15 cellular contexts compared by ENCODE assay signal in genomic region chr18:26071725-26072124, GRCh38. TPM values are rescaled to one million over a fixed set of nuclear protein-coding genes. Genes with fewer than 3 reads are reported as not detected.
DNase-seq lines count a peak whose midpoint lies in the region; ATAC-seq and TF ChIP-seq lines count a peak whose summit lies in the region.
"Had no signal": no experiment of that assay in that cellular context is flagged by ENCODE, and none has a peak within 500 bp of the region (broad histone marks: within the 10 kb centered on the region; RNA-seq: fewer than 3 reads in every experiment).

No MANE protein-coding gene starts in this region.

- in situ Hi-C loops in GM13976 (cut with MboI; ENCODE audit: low sequenced_read_pairs, unreplicated experiment): no loop called here

- no peaks in the 10 kb centered on the region for H3K27me3 Mint-ChIP-seq in WTC11 (ENCODE audit: low read depth)
- no peaks in the 10 kb centered on the region for H3K27me3 Mint-ChIP-seq in stimulated activated memory B cell treated with anti-CD40 and anti-IgM and Interleukin-4, amounts not matched to agents 10 μg/mL and 1 μg/mL and 100 μg/mL, for 72 hours

- peak overlapping the region; percentile 55; the same call in 1 of the 2 replicates for H3K27ac Mint-ChIP-seq in WTC11
- peak overlapping the region; percentile 23 for H3K27ac Mint-ChIP-seq in stimulated activated memory B cell treated with anti-CD40 and anti-IgM and Interleukin-4, amounts not matched to agents 10 μg/mL and 1 μg/mL and 100 μg/mL, for 72 hours

- H3K4me1 Mint-ChIP-seq in WTC11: no peaks in the 10 kb centered on the region
- peaks cover 36% of the 10 kb centered on the region for H3K4me1 Mint-ChIP-seq in stimulated activated memory B cell treated with anti-CD40 and anti-IgM and Interleukin-4, amounts not matched to agents 10 μg/mL and 1 μg/mL and 100 μg/mL, for 72 hours

- ATAC-seq in WTC11: no peak
- no peak for ATAC-seq in stimulated activated memory B cell treated with anti-CD40 and anti-IgM and Interleukin-4, amounts not matched to agents 10 μg/mL and 1 μg/mL and 100 μg/mL, for 72 hours
- no peak for ATAC-seq in GM21526 (IDR thresholded peaks at IDR 0.05; ENCODE audit: low FRiP score, unreplicated experiment)
- ATAC-seq: PC-3 had no signal

- no peak overlapping the region for H3K4me3 ChIP-seq in choroid plexus epithelial cell (ENCODE audit: low read depth, low read length)
- H3K4me3 ChIP-seq: HAP-1, SJCRH30 had no signal

- H3K4me3 Mint-ChIP-seq in WTC11: no peak overlapping the region
- no peak overlapping the region for H3K4me3 Mint-ChIP-seq in stimulated activated memory B cell treated with anti-CD40 and anti-IgM and Interleukin-4, amounts not matched to agents 10 μg/mL and 1 μg/mL and 100 μg/mL, for 72 hours

- H3K36me3 Mint-ChIP-seq in WTC11: peaks cover 64% of the 10 kb centered on the region
- H3K36me3 Mint-ChIP-seq in stimulated activated memory B cell treated with anti-CD40 and anti-IgM and Interleukin-4, amounts not matched to agents 10 μg/mL and 1 μg/mL and 100 μg/mL, for 72 hours: peaks cover 55% of the 10 kb centered on the region

- CTCF ChIA-PET in WTC11 (lab: Charles Lee): no interaction called here

- TF ChIP-seq CTCF in GM13976 (IDR thresholded peaks at IDR 0.05; ENCODE audit: borderline replicate concordance, control extremely low read depth, extremely low read depth, insufficient read depth, missing control alignments) (no peak), WTC11 (IDR thresholded peaks at IDR 0.05) (no peak), choroid plexus epithelial cell (conservative IDR thresholded peaks at IDR 0.05; ENCODE audit: low read depth, low read length) (no peak)

- peak; percentile 17 for DNase-seq in GM13976 (ENCODE audit: low spot score)
- no peak for DNase-seq in WTC11 (ENCODE audit: low spot score)
- DNase-seq in choroid plexus epithelial cell (ENCODE audit: low read depth): peak; percentile 80
- DNase-seq in activated CD4-positive, alpha-beta T cell treated with anti-CD3 and anti-CD28 coated beads, Interleukin-2, amount 50 U/mL, for 1 hour: no peak
- DNase-seq in hippocampal formation (lab: John Stamatoyannopoulos, UW): no peak
- DNase-seq: DMS 273 treated with DMSO at 0.1 percent for 48 hours; GF-D8; NCI-H187; NCI-H69; NK-92 treated with Interleukin-12 subunit alpha and Interleukin-12 subunit beta, amount 100 ng/mL, for 24 hours; PC-3; SJCRH30 had no signal

- POLR2A ChIA-PET in WTC11 (lab: Charles Lee): no interaction called here

- H3K9me3 Mint-ChIP-seq in WTC11: peaks cover 4% of the 10 kb centered on the region; the same call in 1 of the 2 replicates
- H3K9me3 Mint-ChIP-seq in stimulated activated memory B cell treated with anti-CD40 and anti-IgM and Interleukin-4, amounts not matched to agents 10 μg/mL and 1 μg/mL and 100 μg/mL, for 72 hours: no peaks in the 10 kb centered on the region

TF ChIP-seq in WTC11, 78 proteins besides CTCF, POLR2A, EP300 and RAD21:
- TF ChIP-seq CBFB (CRISPR knock-in tag; IDR thresholded peaks at IDR 0.05; ENCODE audit: low read depth) (no peak), ERG (CRISPR knock-in tag; IDR thresholded peaks at IDR 0.05) (no peak), JUN (CRISPR knock-in tag; IDR thresholded peaks at IDR 0.05) (no peak), CREB1 (CRISPR knock-in tag; IDR thresholded peaks at IDR 0.05) (no peak), ATF1 (CRISPR knock-in tag; IDR thresholded peaks at IDR 0.05) (no peak), E2F4 (CRISPR knock-in tag; IDR thresholded peaks at IDR 0.05; ENCODE audit: borderline replicate concordance, low read depth) (no peak), HMGXB4 (CRISPR knock-in tag; IDR thresholded peaks at IDR 0.05) (no peak), USF1 (CRISPR knock-in tag; IDR thresholded peaks at IDR 0.05) (no peak), ZNF416 (CRISPR knock-in tag; IDR thresholded peaks at IDR 0.05) (no peak), SMAD3 (CRISPR knock-in tag; IDR thresholded peaks at IDR 0.05; ENCODE audit: borderline replicate concordance) (no peak), ZNF317 (CRISPR knock-in tag; IDR thresholded peaks at IDR 0.05; ENCODE audit: borderline replicate concordance, low read depth) (no peak), GTF2I (CRISPR knock-in tag; conservative IDR thresholded peaks at IDR 0.05) (no peak), SOX15 (CRISPR knock-in tag; IDR thresholded peaks at IDR 0.05) (no peak), CDX4 (CRISPR knock-in tag; IDR thresholded peaks at IDR 0.05; ENCODE audit: borderline replicate concordance) (no peak), ZBTB43 (CRISPR knock-in tag; IDR thresholded peaks at IDR 0.05) (no peak)

RNA-seq across cellular contexts. Expression of gene SS18, which starts 18.7 kb away (rescaled TPM):
- total RNA-seq in WTC11 (2021): 73.0 to 79.1 TPM (median 75.6 TPM) in 3 replicates

Comparison
In these comparisons a context has a peak if more than half of its experiments do, and no peak if none do; other contexts are left out.
1. DNase-seq: peak in GM13976 (single experiment) and choroid plexus epithelial cell (single experiment); none in WTC11 (single experiment), activated CD4-positive, alpha-beta T cell treated with anti-CD3 and anti-CD28 coated beads, Interleukin-2, amount 50 U/mL, for 1 hour (single experiment) and hippocampal formation (0 of 2).